ENCODE assay signal across 8 cellular contexts in the genomic region with DNA sequence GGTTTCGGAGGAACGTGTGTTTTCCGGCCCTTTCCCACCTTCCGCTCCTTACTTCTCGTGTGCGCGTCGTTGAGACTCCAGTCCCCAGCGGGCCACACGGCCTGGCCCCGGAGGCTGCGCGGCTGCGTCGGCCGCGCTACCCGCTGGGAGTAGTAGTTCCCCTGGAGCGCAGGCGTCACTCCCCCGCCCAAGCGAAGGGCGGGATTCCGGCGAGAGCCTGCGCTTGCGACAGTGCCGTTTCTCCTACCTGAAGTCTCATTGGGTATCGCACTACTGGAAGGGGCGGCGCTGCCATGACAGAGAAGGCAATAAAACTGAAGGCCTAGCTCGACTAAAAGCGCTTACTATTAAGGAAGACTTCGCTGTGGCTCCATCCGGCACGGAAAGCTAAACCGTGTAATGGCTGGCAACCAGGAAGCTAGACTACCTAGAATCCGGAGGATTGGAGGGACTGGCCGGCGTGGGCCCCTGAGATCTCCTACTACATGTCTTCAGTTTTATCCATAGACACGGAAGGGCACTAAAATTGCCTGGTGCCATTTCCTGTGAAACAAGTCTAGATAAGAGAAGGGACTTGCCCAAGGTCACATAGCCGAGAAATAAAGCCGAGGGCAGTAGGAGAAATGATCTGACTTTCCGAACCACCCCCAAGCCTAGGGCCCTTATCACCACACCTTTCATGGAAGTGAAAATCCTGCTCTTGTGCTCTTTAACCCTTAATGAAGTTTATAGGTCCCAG. TPM values are rescaled to one million over a fixed set of nuclear protein-coding genes. Genes with fewer than 3 reads are reported as not detected.
DNase-seq lines count a peak whose midpoint lies in the region; ATAC-seq and TF ChIP-seq lines count a peak whose summit lies in the region.

No MANE protein-coding gene starts in this region.

- peak; percentile 95 for TF ChIP-seq POLR2A in GM15510 (IDR thresholded peaks at IDR 0.05; ENCODE audit: borderline replicate concordance, extremely low read depth, insufficient read length)

- H3K4me3 ChIP-seq in upper lobe of right lung, result peak overlapping the region; percentile 74

- no peaks in the 10 kb centered on the region for H3K27me3 ChIP-seq in upper lobe of right lung

- peak overlapping the region; percentile 99 for H3K27ac ChIP-seq in upper lobe of right lung

- TF ChIP-seq CTCF in upper lobe of right lung (IDR thresholded peaks at IDR 0.05), result no peak

- peak; percentile 90 for DNase-seq in NCI-H146 treated with DMSO at 0.1 percent for 48 hours (lab: John Stamatoyannopoulos, UW; ENCODE audit: unreplicated experiment)
- DNase-seq in T-helper 1 cell, result peak; percentile 94 to 100 (median 95)
- peak; percentile 95 for DNase-seq in amniotic stem cell (lab: John Stamatoyannopoulos, UW)
- peak; percentile 98 for DNase-seq in left cardiac atrium
- peak; percentile 93 to 100 (median 97) for DNase-seq in posterior cingulate gyrus
- peak; percentile 99 for DNase-seq in upper lobe of right lung

- H3K36me3 ChIP-seq in upper lobe of right lung, result peaks cover under 1% of the 10 kb centered on the region

- ATAC-seq in HG02884 (IDR thresholded peaks at IDR 0.05; ENCODE audit: unreplicated experiment) (peak; percentile 70), left cardiac atrium (peak; percentile 94 to 96), upper lobe of right lung (peak; percentile 96)

- intact Hi-C loops in left cardiac atrium (cut with DNase I) (no loop called here), posterior cingulate gyrus (cut with DNase I) (loop anchor here (2.0 to 5.0 kb wide), 2 partner anchors 64 to 115 kb away; partner anchors contain the start of genes IPP and MAST2), upper lobe of right lung (cut with DNase I) (no loop called here)

- H3K9me3 ChIP-seq in upper lobe of right lung, result no peaks in the 10 kb centered on the region

- peaks cover 41% of the 10 kb centered on the region for H3K4me1 ChIP-seq in upper lobe of right lung

RNA-seq across cellular contexts. Expression of gene TMEM69, which starts 0.8 kb away (rescaled TPM):
- total RNA-seq in left cardiac atrium (10 to 100 TPM; 19.2 to 19.7 TPM), upper lobe of right lung (15.5 TPM)

RNA-seq across cellular contexts. Expression of gene GPBP1L1, which starts 0.8 kb away (rescaled TPM):
- total RNA-seq in left cardiac atrium (10 to 100 TPM; 69.0 to 71.6 TPM), upper lobe of right lung (137 TPM)

Comparison
In these comparisons a context has a peak if more than half of its experiments do, and no peak if none do; other contexts are left out.
1. Peak in every context shown above with its lines: DNase-seq, ATAC-seq, H3K4me3 ChIP-seq and H3K27ac ChIP-seq.